In genomic region chr17:72667096-72668063, GRCh38 we compare ENCODE assay signal across 19 cellular contexts.
DNase-seq lines count a peak whose midpoint lies in the region; ATAC-seq, FAIRE-seq and TF ChIP-seq lines count a peak whose summit lies in the region.
"Had no signal": no experiment of that assay in that cellular context is flagged by ENCODE, and none has a peak within 500 bp of the region (broad histone marks: within the 10 kb centered on the region; RNA-seq: fewer than 3 reads in every experiment).

No MANE protein-coding gene starts in this region.

- H3K27ac Mint-ChIP-seq in Calu3 (ENCODE audit: unreplicated experiment): no peak overlapping the region
- H3K27ac Mint-ChIP-seq: B cell had no signal

- no TSS peak for BruUV-seq in Calu3 (replicated peaks; lab: Mats Ljungman, UMichigan)

- no peak overlapping the region for H3K18ac ChIP-seq in H1 (ENCODE audit: extremely low read depth, low read length)

- no peaks in the 10 kb centered on the region for H3K36me3 ChIP-seq in H1 (ENCODE audit: control insufficient read depth in 2 of 4, insufficient read depth in 4 of 4, low read length in 3 of 4)
- H3K36me3 ChIP-seq: SJCRH30 had no signal

- CTCF ChIA-PET in H1 (lab: Charles Lee; ENCODE audit: partially characterized antibody) (interaction anchor here (0.6 to 4.6 kb wide), 7 partner anchors 7 to 312 kb away, joined by 3 to 24 read pairs (median 3); no protein-coding TSS in a partner anchor), Calu3 (lab: Charles Lee) (interaction anchor here (1.5 kb wide), 1 partner anchor 16 kb away, joined by 3 read pairs; no protein-coding TSS in a partner anchor)

- no peak for TF ChIP-seq RAD21 in H1 (IDR thresholded peaks at IDR 0.05 in 1 of 2, conservative IDR thresholded peaks at IDR 0.05 in 1 of 2; ENCODE audit: low read depth in 2 of 2, low read length in 2 of 2)

- no peak for TF ChIP-seq EP300 in H1 (IDR thresholded peaks at IDR 0.05; ENCODE audit: borderline replicate concordance in 1 of 2, low read depth in 2 of 2, low read length in 2 of 2)

- H4K91ac ChIP-seq in H1 (replicated peaks; ENCODE audit: insufficient read length, low read length): no peak overlapping the region

- TF ChIP-seq CTCF in VCaP (conservative IDR thresholded peaks at IDR 0.05) (no peak), H1 (IDR thresholded peaks at IDR 0.05; ENCODE audit: control extremely low read depth in 1 of 3, insufficient read depth in 1 of 3, low read depth in 1 of 3, low read length in 3 of 3) (no peak), Calu3 (IDR thresholded peaks at IDR 0.05; ENCODE audit: unreplicated experiment) (no peak)

- no peak for TF ChIP-seq POLR2A in H1 (IDR thresholded peaks at IDR 0.05; ENCODE audit: control extremely low read depth in 1 of 2, low read depth in 2 of 2, low read length in 2 of 2)

- 0 out of 4 replicates have a peak overlapping the region, but pooled peaks of 1 of the 2 experiments have one; percentile 47 for H3K4me2 ChIP-seq in H1 (ENCODE audit: insufficient read depth in 1 of 2, low read depth in 2 of 2, low read length in 2 of 2)
- H3K4me2 ChIP-seq: PC-9 had no signal

- no peak overlapping the region for H3K4me3 ChIP-seq in H1 (ENCODE audit: extremely low read depth in 1 of 4, insufficient read depth in 2 of 4, low read depth in 3 of 4, low read length in 4 of 4)
- H3K4me3 ChIP-seq: PC-9, SJCRH30 had no signal

- H2BK120ac ChIP-seq in H1 (replicated peaks; ENCODE audit: low read depth, low read length): no peak overlapping the region

- 0 out of 2 replicates have a peak overlapping the region, but pooled peaks have one; percentile 32 for H2AK5ac ChIP-seq in H1 (ENCODE audit: low read depth, low read length)

- H3K23ac ChIP-seq in H1 (ENCODE audit: insufficient read length): peak overlapping the region; percentile 43

- H3K79me1 ChIP-seq in H1 (ENCODE audit: low read depth, low read length): no peaks in the 10 kb centered on the region

- POLR2A ChIA-PET in H1 (lab: Charles Lee; ENCODE audit: partially characterized antibody): no interaction called here

- H3K4ac ChIP-seq in H1 (replicated peaks; ENCODE audit: insufficient read length, low read depth, low read length): no peak overlapping the region

- FAIRE-seq in H1 (lab: Jason Lieb, UNC): no peak
- FAIRE-seq: G401.6 had no signal

- H3K27me3 ChIP-seq in H1 (replicated peaks in 1 of 4; ENCODE audit: control insufficient read depth in 3 of 4, extremely low read depth in 1 of 4, insufficient read depth in 3 of 4, low read length in 3 of 4): no peaks in the 10 kb centered on the region
- H3K27me3 ChIP-seq: SJCRH30 had no signal

- no peak overlapping the region for H2BK20ac ChIP-seq in H1 (ENCODE audit: low read length)

- H3K9me3 Mint-ChIP-seq in Calu3 (ENCODE audit: low read depth, unreplicated experiment): peaks cover 6% of the 10 kb centered on the region

- peaks cover 4% of the 10 kb centered on the region for H3K36me3 Mint-ChIP-seq in Calu3 (ENCODE audit: insufficient read depth, unreplicated experiment)

- H2BK12ac ChIP-seq in H1 (ENCODE audit: low read depth, low read length): peak overlapping the region; percentile 39; the same call in 1 of the 2 replicates

- peaks cover 0 to 10% (median 6%) of the 10 kb centered on the region in 4 experiments; a peak in 4 of 7 replicates for H3K4me1 ChIP-seq in H1 (replicated peaks in 1 of 4; ENCODE audit: control insufficient read depth in 3 of 4, insufficient read depth in 4 of 4, low read length in 3 of 4)
- H3K4me1 ChIP-seq: SJCRH30 had no signal

- no peaks in the 10 kb centered on the region for H3K27me3 Mint-ChIP-seq in Calu3 (ENCODE audit: unreplicated experiment)
- H3K27me3 Mint-ChIP-seq: B cell had no signal

- H3K9me3 ChIP-seq in H1 (ENCODE audit: insufficient read depth in 2 of 2, low read depth in 1 of 2, low read length in 1 of 2): no peaks in the 10 kb centered on the region
- H3K9me3 ChIP-seq: SJCRH30 had no signal

- no peak overlapping the region for H4K8ac ChIP-seq in H1 (ENCODE audit: extremely low read depth, insufficient read depth, low read length)

- no peaks in the 10 kb centered on the region for H3K79me2 ChIP-seq in H1 (ENCODE audit: control insufficient read depth in 1 of 2, insufficient read depth in 2 of 2, low read length in 2 of 2)

- H4K20me1 ChIP-seq in H1 (replicated peaks in 1 of 2; ENCODE audit: control insufficient read depth in 1 of 2, insufficient read depth in 2 of 2, low read length in 2 of 2): no peaks in the 10 kb centered on the region

- H4K5ac ChIP-seq in H1 (ENCODE audit: insufficient read length, low read depth, low read length): no peak overlapping the region

- intact Hi-C loops in Calu3 (cut with micrococcal nuclease; ENCODE audit: unreplicated experiment): no loop called here

- H3K27ac ChIP-seq in VCaP (peak overlapping the region; percentile 53), H1 (ENCODE audit: low read depth, low read length) (no peak overlapping the region)
- H3K27ac ChIP-seq: PC-9, SJCRH30 had no signal

- H2BK5ac ChIP-seq in H1 (ENCODE audit: low read depth, low read length): no peak overlapping the region

- DNase-seq in NCI-H2171 treated with DMSO at 0.1 percent for 48 hours (lab: John Stamatoyannopoulos, UW): peak; percentile 10
- no peak for DNase-seq in NCI-H2171 (lab: John Stamatoyannopoulos, UW)
- no peak for DNase-seq in H1 (ENCODE audit: low read depth in 1 of 2, low spot score in 2 of 2)
- no peak for DNase-seq in Calu3
- no peak for DNase-seq in dedifferentiated amniotic fluid mesenchymal stem cell (ENCODE audit: extremely low spot score)
- no peak for DNase-seq in NCI-H1105 (lab: John Stamatoyannopoulos, UW)
- DNase-seq: 8988T, DMS 273 treated with DMSO at 0.1 percent for 48 hours, DND-41, HCEC 1CT, KG1, NCI-H1436, NCI-H2081, PC-9, SJCRH30 had no signal

- H2BK15ac ChIP-seq in H1 (ENCODE audit: low read length): no peak overlapping the region

- no peak overlapping the region for H3K56ac ChIP-seq in H1 (replicated peaks; ENCODE audit: insufficient read length, low read depth, low read length)

- ATAC-seq in GM19324 (IDR thresholded peaks at IDR 0.05; ENCODE audit: low FRiP score, unreplicated experiment): no peak

- no peak overlapping the region for H3K9ac ChIP-seq in H1 (replicated peaks in 1 of 4; ENCODE audit: extremely low read depth in 1 of 4, low read depth in 3 of 4, low read length in 3 of 4)

- no peak overlapping the region for H3K4me3 Mint-ChIP-seq in Calu3 (ENCODE audit: low read depth, unreplicated experiment)
- H3K4me3 Mint-ChIP-seq: B cell had no signal

- WGBS in H1 (ENCODE audit: extremely low coverage in 1 of 2, insufficient coverage in 1 of 2, insufficient read length in 1 of 2, insufficient replicate concordance in 2 of 2, low coverage in 1 of 2, low lambda C conversion rate in 2 of 2, missing lambda C conversion rate in 1 of 2), 2 experiments: 71% methylated on average over 5 of the region's 5 CpGs; no CpG with 5 or more reads in 1 of the 2 experiments

- H2AFZ ChIP-seq in H1 (ENCODE audit: low read length): no peak overlapping the region
- H2AFZ ChIP-seq: PC-9 had no signal

- H3K14ac ChIP-seq in H1 (ENCODE audit: insufficient read length): peak overlapping the region; percentile 49

- H3K4me1 Mint-ChIP-seq in Calu3 (ENCODE audit: low read depth, unreplicated experiment): peaks cover 14% of the 10 kb centered on the region

- no peaks in the 10 kb centered on the region for H3K23me2 ChIP-seq in H1 (ENCODE audit: low read depth, low read length)

TF ChIP-seq in H1, 55 proteins besides CTCF, POLR2A, EP300 and RAD21:
- TF ChIP-seq KDM1A (IDR thresholded peaks at IDR 0.05; ENCODE audit: borderline replicate concordance, low read length) (0 out of 2 replicates have a peak, but pooled peaks have one; percentile 19), GABPA (IDR thresholded peaks at IDR 0.05; ENCODE audit: borderline replicate concordance, insufficient read depth, low read length) (no peak), E2F6 (IDR thresholded peaks at IDR 0.05) (peak; percentile 46; the same call in 1 of the 2 replicates), SIRT6 (IDR thresholded peaks at IDR 0.05; ENCODE audit: low read length) (no peak), POU5F1 (IDR thresholded peaks at IDR 0.05; ENCODE audit: low read depth, low read length) (no peak), MAX (IDR thresholded peaks at IDR 0.05) (peak; percentile 74), NRF1 (IDR thresholded peaks at IDR 0.05; ENCODE audit: low read depth, low read length) (no peak), ATF2 (IDR thresholded peaks at IDR 0.05; ENCODE audit: low read length) (no peak)
